Comparison of ENCODE assay signal across 24 cellular contexts in genomic region chr2:42645551-42645950, GRCh38.
"Had no signal": no experiment of that assay in that cellular context is flagged by ENCODE, and none has a peak within 500 bp of the region (broad histone marks: within the 10 kb centered on the region; RNA-seq: fewer than 3 reads in every experiment).

No MANE protein-coding gene starts in this region.

- H3K27ac Mint-ChIP-seq: effector memory CD8-positive, alpha-beta T cell; immature natural killer cell; natural killer cell; stimulated activated naive B cell treated with anti-CD40 and anti-IgM and Interleukin-4, amounts not matched to agents 10 μg/mL and 1 μg/mL and 100 μg/mL, for 72 hours; stimulated activated naive CD8-positive, alpha-beta T cell treated with anti-CD3 and anti-CD28 coated beads, Interleukin-15, Interleukin-2, amounts not matched to agents 100 ng/mL and 50 ng/mL, for 24 hours had no signal

- ATAC-seq: effector memory CD8-positive, alpha-beta T cell; left ventricle myocardium superior; natural killer cell; psoas muscle; right cardiac atrium; stimulated activated naive B cell treated with anti-CD40 and anti-IgM and Interleukin-4, amounts not matched to agents 10 μg/mL and 1 μg/mL and 100 μg/mL, for 72 hours had no signal

- H3K27me3 Mint-ChIP-seq: effector memory CD8-positive, alpha-beta T cell; stimulated activated naive B cell treated with anti-CD40 and anti-IgM and Interleukin-4, amounts not matched to agents 10 μg/mL and 1 μg/mL and 100 μg/mL, for 72 hours; stimulated activated naive CD8-positive, alpha-beta T cell treated with anti-CD3 and anti-CD28 coated beads, Interleukin-15, Interleukin-2, amounts not matched to agents 100 ng/mL and 50 ng/mL, for 24 hours had no signal

- H3K4me3 ChIP-seq: coronary artery, esophagus squamous epithelium, lower lobe of right lung, ovary, psoas muscle, skin epidermis, spleen, suprapubic skin, vagina had no signal

- H3K9me3 Mint-ChIP-seq: effector memory CD8-positive, alpha-beta T cell; immature natural killer cell; natural killer cell; stimulated activated naive B cell treated with anti-CD40 and anti-IgM and Interleukin-4, amounts not matched to agents 10 μg/mL and 1 μg/mL and 100 μg/mL, for 72 hours; stimulated activated naive CD8-positive, alpha-beta T cell treated with anti-CD3 and anti-CD28 coated beads, Interleukin-15, Interleukin-2, amounts not matched to agents 100 ng/mL and 50 ng/mL, for 24 hours had no signal

- H3K4me1 ChIP-seq: esophagus squamous epithelium, lower lobe of right lung, psoas muscle, suprapubic skin, vagina had no signal

- H3K36me3 ChIP-seq: ovary had no signal

- H3K27me3 ChIP-seq: esophagus squamous epithelium, ovary, spleen, suprapubic skin, vagina had no signal

- H3K27ac ChIP-seq: coronary artery, esophagus squamous epithelium, lower lobe of right lung, ovary, psoas muscle, skin epidermis, spleen, suprapubic skin, vagina had no signal

- DNase-seq: dermis blood vessel endothelial cell; effector memory CD8-positive, alpha-beta T cell; erythroblast; esophagus squamous epithelium; foreskin melanocyte; hypothalamus; immature natural killer cell; left ventricle myocardium superior; lower lobe of right lung; natural killer cell; occipital lobe; ovary; posterior cingulate gyrus; psoas muscle; right cardiac atrium; spleen; stimulated activated naive B cell treated with anti-CD40 and anti-IgM and Interleukin-4, amounts not matched to agents 10 μg/mL and 1 μg/mL and 100 μg/mL, for 72 hours had no signal

- FAIRE-seq: endometrium, keratinocyte had no signal

- H3K4me3 Mint-ChIP-seq: effector memory CD8-positive, alpha-beta T cell; immature natural killer cell; natural killer cell; stimulated activated naive B cell treated with anti-CD40 and anti-IgM and Interleukin-4, amounts not matched to agents 10 μg/mL and 1 μg/mL and 100 μg/mL, for 72 hours; stimulated activated naive CD8-positive, alpha-beta T cell treated with anti-CD3 and anti-CD28 coated beads, Interleukin-15, Interleukin-2, amounts not matched to agents 100 ng/mL and 50 ng/mL, for 24 hours had no signal

- H3K9me3 ChIP-seq: esophagus squamous epithelium, lower lobe of right lung, ovary, psoas muscle, spleen, suprapubic skin, vagina had no signal
